ENCODE assay signal across 23 cellular contexts in genomic region chr17:81086789-81087551, GRCh38. TPM values are rescaled to one million over a fixed set of nuclear protein-coding genes. Genes with fewer than 3 reads are reported as not detected.
DNase-seq lines count a peak whose midpoint lies in the region; ATAC-seq, FAIRE-seq and TF ChIP-seq lines count a peak whose summit lies in the region.
"Had no signal": no experiment of that assay in that cellular context is flagged by ENCODE, and none has a peak within 500 bp of the region (broad histone marks: within the 10 kb centered on the region; RNA-seq: fewer than 3 reads in every experiment).

No MANE protein-coding gene starts in this region.

- intact Hi-C loops in GM12878 (cut with micrococcal nuclease; ENCODE audit: unreplicated experiment) (no loop called here), left colon (cut with DNase I, micrococcal nuclease) (no loop called here)

- 42% methylated on average over 30 of the region's 32 CpGs for WGBS in GM12878 (ENCODE audit: insufficient coverage, insufficient replicate concordance, low lambda C conversion rate, missing lambda C conversion rate)

- no peak for TF ChIP-seq EP300 in GM12878 (IDR thresholded peaks at IDR 0.05; ENCODE audit: borderline replicate concordance in 1 of 2, control insufficient read depth in 1 of 2, low read depth in 2 of 2, low read length in 2 of 2)

- no peaks in the 10 kb centered on the region for H3K79me2 ChIP-seq in GM12878 (ENCODE audit: control insufficient read depth, insufficient read depth, low read length)

- H3K36me3 Mint-ChIP-seq in activated CD4-positive, alpha-beta T cell treated with anti-CD3 and anti-CD28 coated beads, Interleukin-2, amount 10 ng/mL, durations not matched to agents 7 days and 5 days (ENCODE audit: low read depth), result no peaks in the 10 kb centered on the region
- H3K36me3 Mint-ChIP-seq: activated naive CD4-positive, alpha-beta T cell treated with anti-CD3 and anti-CD28 coated beads, Interleukin-2, amount 50 U/mL, for 72 hours had no signal

- H3K9me3 Mint-ChIP-seq in activated CD4-positive, alpha-beta T cell treated with anti-CD3 and anti-CD28 coated beads, Interleukin-2, amount 10 ng/mL, durations not matched to agents 7 days and 5 days, result no peaks in the 10 kb centered on the region
- H3K9me3 Mint-ChIP-seq: activated naive CD4-positive, alpha-beta T cell treated with anti-CD3 and anti-CD28 coated beads, Interleukin-2, amount 50 U/mL, for 72 hours; activated T-cell treated with anti-CD3 and anti-CD28 coated beads, Interleukin-2, amount 50 U/mL, for 4 hours; IgD-negative memory B cell; nephron had no signal

- POLR2A ChIA-PET in activated CD4-positive, alpha-beta T cell treated with anti-CD3 and anti-CD28 coated beads, Interleukin-2, amount 10 ng/mL, durations not matched to agents 7 days and 5 days (lab: Charles Lee), result no interaction called here
- POLR2A ChIA-PET in GM12878 (lab: Charles Lee), result no interaction called here

- no peaks in the 10 kb centered on the region for H3K36me3 ChIP-seq in GM12878 (ENCODE audit: control insufficient read depth in 2 of 2, insufficient read depth in 2 of 2, low read length in 1 of 2)

- no peak overlapping the region for H3K4me2 ChIP-seq in GM12878 (ENCODE audit: control insufficient read depth, insufficient read depth)

- H3K4me1 Mint-ChIP-seq in activated CD4-positive, alpha-beta T cell treated with anti-CD3 and anti-CD28 coated beads, Interleukin-2, amount 10 ng/mL, durations not matched to agents 7 days and 5 days, result peaks cover 16% of the 10 kb centered on the region
- H3K4me1 Mint-ChIP-seq: IgD-negative memory B cell, nephron had no signal

- no peaks in the 10 kb centered on the region for H4K20me1 ChIP-seq in GM12878 (ENCODE audit: control insufficient read depth, insufficient read depth)

- CTCF ChIA-PET in activated CD4-positive, alpha-beta T cell treated with anti-CD3 and anti-CD28 coated beads, Interleukin-2, amount 10 ng/mL, durations not matched to agents 7 days and 5 days (lab: Charles Lee), result interaction anchor here (1.0 kb wide), 1 partner anchor 15 kb away, joined by 3 read pairs; no protein-coding TSS in a partner anchor
- CTCF ChIA-PET in GM12878 (lab: Yijun Ruan, JAX), result no interaction called here

- H3K9me3 ChIP-seq in GM12878 (replicated peaks; ENCODE audit: control insufficient read depth, insufficient read depth, low read length), result no peaks in the 10 kb centered on the region

- no TSS peak for BruUV-seq in GM12878 (replicated peaks; lab: Mats Ljungman, UMichigan)

- H3K27ac ChIP-seq in GM12878 (ENCODE audit: control insufficient read depth, insufficient read depth), result no peak overlapping the region
- H3K27ac ChIP-seq: C4-2B, WERI-Rb-1 had no signal

- no peaks in the 10 kb centered on the region for H3K27me3 Mint-ChIP-seq in activated CD4-positive, alpha-beta T cell treated with anti-CD3 and anti-CD28 coated beads, Interleukin-2, amount 10 ng/mL, durations not matched to agents 7 days and 5 days

- no peak for TF ChIP-seq POLR2A in GM12878 (IDR thresholded peaks at IDR 0.05; ENCODE audit: low read depth, low read length)

- TF ChIP-seq CTCF in GM12878 (IDR thresholded peaks at IDR 0.05 in 2 of 3, conservative IDR thresholded peaks at IDR 0.05 in 1 of 3; ENCODE audit: control insufficient read depth in 2 of 3, extremely low read depth in 1 of 3, insufficient read depth in 1 of 3, low read depth in 3 of 3, low read length in 3 of 3), result no peak

- no peak for FAIRE-seq in GM12878 (lab: Jason Lieb, UNC)
- FAIRE-seq: colon, GM12892, H1 had no signal

- peak overlapping the region; percentile 19 for H3K27ac Mint-ChIP-seq in activated CD4-positive, alpha-beta T cell treated with anti-CD3 and anti-CD28 coated beads, Interleukin-2, amount 10 ng/mL, durations not matched to agents 7 days and 5 days
- H3K27ac Mint-ChIP-seq: activated naive CD4-positive, alpha-beta T cell treated with anti-CD3 and anti-CD28 coated beads, Interleukin-2, amount 50 U/mL, for 72 hours; IgD-negative memory B cell; nephron had no signal

- in situ Hi-C loops in GM12878 (cut with MboI), result no loop called here

- no peak overlapping the region for H3K4me3 ChIP-seq in GM12878

- no peak overlapping the region for H2AFZ ChIP-seq in GM12878 (ENCODE audit: control insufficient read depth, low read depth, low read length)

- ATAC-seq in GM12878 (peak; percentile 43; the same call in 2 of the 3 replicates), left colon (peak; percentile 73), HG02571 (IDR thresholded peaks at IDR 0.05; ENCODE audit: unreplicated experiment) (no peak)
- ATAC-seq: activated naive CD4-positive, alpha-beta T cell treated with anti-CD3 and anti-CD28 coated beads, Interleukin-2, amount 50 U/mL, for 72 hours; activated T-cell treated with anti-CD3 and anti-CD28 coated beads, Interleukin-2, amount 50 U/mL, for 4 hours had no signal

- SMC1A ChIA-PET in GM12878 (lab: Charles Lee; ENCODE audit: uncharacterized antibody, unreplicated experiment), result no interaction called here

- H3K27me3 ChIP-seq in GM12878 (replicated peaks in 1 of 2; ENCODE audit: control insufficient read depth in 2 of 2, insufficient read depth in 2 of 2, low read length in 1 of 2), result no peaks in the 10 kb centered on the region

- H3K4me1 ChIP-seq in GM12878 (ENCODE audit: control insufficient read depth, insufficient read depth, low read length), result no peaks in the 10 kb centered on the region

- H3K9ac ChIP-seq in GM12878 (ENCODE audit: control insufficient read depth, insufficient read depth, low read length), result no peak overlapping the region

- no peak overlapping the region for H3K4me3 Mint-ChIP-seq in activated CD4-positive, alpha-beta T cell treated with anti-CD3 and anti-CD28 coated beads, Interleukin-2, amount 10 ng/mL, durations not matched to agents 7 days and 5 days
- H3K4me3 Mint-ChIP-seq: activated T-cell treated with anti-CD3 and anti-CD28 coated beads, Interleukin-2, amount 50 U/mL, for 4 hours; IgD-negative memory B cell; nephron had no signal

- RAD21 ChIA-PET in GM12878 (lab: Charles Lee; ENCODE audit: unreplicated experiment), result no interaction called here

- TF ChIP-seq RAD21 in GM12878 (IDR thresholded peaks at IDR 0.05; ENCODE audit: insufficient read depth, low read depth, low read length), result no peak

- DNase-seq in activated CD4-positive, alpha-beta T cell treated with anti-CD3 and anti-CD28 coated beads, Interleukin-2, amount 10 ng/mL, durations not matched to agents 7 days and 5 days, result peak; percentile 20
- no peak for DNase-seq in activated CD4-positive, alpha-beta T cell treated with anti-CD3 and anti-CD28 coated beads for 4 hours
- DNase-seq in GM12878 (ENCODE audit: low read depth, low spot score) (no peak), left colon (peak; percentile 62 to 67), ureter (ENCODE audit: low spot score) (peak; percentile 78), globus pallidus (ENCODE audit: low spot score) (no peak), NCI-H1436 (lab: John Stamatoyannopoulos, UW) (no peak)
- DNase-seq: activated CD4-positive, alpha-beta T cell treated with anti-CD3 and anti-CD28 coated beads, Interleukin-2, amount 50 U/mL, for 48 hours; activated T-cell treated with anti-CD3 and anti-CD28 coated beads, Interleukin-2, amount 50 U/mL, for 4 hours; DMS53; foreskin melanocyte; kidney glomerular epithelial cell; NCI-H2029; NCI-H510A; WERI-Rb-1 had no signal

TF ChIP-seq in GM12878, 131 proteins besides CTCF, POLR2A, EP300 and RAD21 (continues in another document):
- TF ChIP-seq ZNF274 (IDR thresholded peaks at IDR 0.05; ENCODE audit: insufficient read depth, insufficient read length), result no peak
- TF ChIP-seq MLLT1 (IDR thresholded peaks at IDR 0.05), result no peak
- TF ChIP-seq GABPA (IDR thresholded peaks at IDR 0.05; ENCODE audit: low read depth), result no peak
- no peak for TF ChIP-seq BMI1 (IDR thresholded peaks at IDR 0.05; ENCODE audit: borderline replicate concordance)
- no peak for TF ChIP-seq RUNX3 (IDR thresholded peaks at IDR 0.05; ENCODE audit: low read length)
- no peak for TF ChIP-seq CBFB (IDR thresholded peaks at IDR 0.05; ENCODE audit: low read depth)
- TF ChIP-seq MYB (IDR thresholded peaks at IDR 0.05; ENCODE audit: borderline replicate concordance, low read depth, low read length), result no peak
- TF ChIP-seq ESRRA (IDR thresholded peaks at IDR 0.05; ENCODE audit: low read length), result no peak
- TF ChIP-seq ZZZ3 (IDR thresholded peaks at IDR 0.05; ENCODE audit: control insufficient read depth, insufficient read length, low read depth), result no peak
- no peak for TF ChIP-seq MXI1 (IDR thresholded peaks at IDR 0.05; ENCODE audit: low read depth, low read length)

RNA-seq across cellular contexts. Expression of gene BAIAP2, which starts 52.0 kb away (rescaled TPM):
- total RNA-seq in activated CD4-positive, alpha-beta T cell treated with anti-CD3 and anti-CD28 coated beads, Interleukin-2, amount 10 ng/mL, durations not matched to agents 7 days and 5 days, result 1 to 10 TPM; 2.8 TPM
- 2.8 and 3.2 TPM in 2 replicates for total RNA-seq in GM12878 (2013; cell fraction: nucleolus; rRNA removed)
- 0.11 and 1.1 TPM in 2 replicates for total RNA-seq in GM12878 (2014; rRNA removed)
- total RNA-seq in GM12878 (2014; rRNA removed; fragmentation: Illumina TruSeq; extraction: Trizol), result 0.18 TPM in 2 replicates
- total RNA-seq in GM12878 (2021), result 0.64 and 1.2 TPM in 2 replicates
- 0.67 TPM for polyA plus RNA-seq in GM12878 (2011; ENCODE audit: low read depth)
- polyA plus RNA-seq in GM12878 (2011; rRNA removed), result 0.22 TPM in 1 of 2 replicates, not detected in the other
- polyA plus RNA-seq in GM12878 (2011; cell fraction: cytosol; rRNA removed), result 0.16 and 0.17 TPM in 2 replicates
- 0.61 and 1.4 TPM in 2 replicates for polyA plus RNA-seq in GM12878 (2011; cell fraction: nucleus; rRNA removed)
- polyA plus RNA-seq in GM12878 (2012), result 1.3 and 1.7 TPM in 2 replicates
- 0.15 TPM in 1 of 2 replicates, not detected in the other for polyA plus RNA-seq in GM12878 (2014; fragmentation: Illumina TruSeq; extraction: Trizol)
- polyA plus RNA-seq in GM12878 (2014; fragmentation: Nextera tagmentation; extraction: Ambion mirVana), result not detected
- polyA plus RNA-seq in GM12878 (2014; rRNA removed), result 0.56 and 2.6 TPM in 2 replicates
- under 1 TPM; 0.39 to 0.53 TPM for polyA plus RNA-seq in GM12878 (2016; fragmentation: Nextera tagmentation; extraction: Ambion mirVana)
- 0.15 and 0.57 TPM in 2 replicates for polyA minus RNA-seq in GM12878 (2011; rRNA and poly(A)+ RNA removed)
- polyA minus RNA-seq in GM12878 (2011; cell fraction: cytosol; rRNA and poly(A)+ RNA removed), result not detected in 2 replicates
- 0.48 and 0.97 TPM in 2 replicates for polyA minus RNA-seq in GM12878 (2011; cell fraction: nucleus; rRNA and poly(A)+ RNA removed)
- total RNA-seq in left colon, result 10 to 100 TPM; 20.8 to 22.7 TPM
- 48.7 TPM for total RNA-seq in ureter

Comparison
In these comparisons a context has a peak if more than half of its experiments do, and no peak if none do; other contexts are left out.
1. DNase-seq: peak in activated CD4-positive, alpha-beta T cell treated with anti-CD3 and anti-CD28 coated beads, Interleukin-2, amount 10 ng/mL, durations not matched to agents 7 days and 5 days (single experiment), left colon (2 of 2) and ureter (single experiment); none in activated CD4-positive, alpha-beta T cell treated with anti-CD3 and anti-CD28 coated beads for 4 hours (0 of 2), GM12878 (single experiment), globus pallidus (single experiment) and NCI-H1436 (single experiment).
2. RNA of gene BAIAP2, which starts 52.0 kb away (total RNA-seq): 48.7 TPM in ureter (single experiment) and 20.8 to 22.7 TPM in left colon; 2.8 TPM in activated CD4-positive, alpha-beta T cell treated with anti-CD3 and anti-CD28 coated beads, Interleukin-2, amount 10 ng/mL, durations not matched to agents 7 days and 5 days and 0.11 to 3.2 TPM in GM12878; every median in the first group is over 4 times any median in the second.